ENCODE assay signal across 1 cellular context in genomic region chr3:155512175-155512866, GRCh38.
TF ChIP-seq lines count a peak whose summit lies in the region.

No MANE protein-coding gene starts in this region.

TF ChIP-seq in HepG2, 621 proteins besides CTCF, POLR2A, EP300 and RAD21 (continued from another document):
- TF ChIP-seq IKZF5 (CRISPR knock-in tag; IDR thresholded peaks at IDR 0.05) (no peak), MTF1 (CRISPR knock-in tag; IDR thresholded peaks at IDR 0.05) (no peak), ZNF766 (CRISPR knock-in tag; IDR thresholded peaks at IDR 0.05; ENCODE audit: borderline replicate concordance) (no peak), FOXM1 (CRISPR knock-in tag; IDR thresholded peaks at IDR 0.05) (no peak), RFXAP (CRISPR knock-in tag; IDR thresholded peaks at IDR 0.05; ENCODE audit: borderline replicate concordance) (no peak), ZC3H13 (CRISPR knock-in tag; IDR thresholded peaks at IDR 0.05) (no peak), CAMTA2 (CRISPR knock-in tag; IDR thresholded peaks at IDR 0.05; ENCODE audit: borderline replicate concordance) (no peak), ZSCAN30 (CRISPR knock-in tag; IDR thresholded peaks at IDR 0.05) (no peak), ZNF660 (CRISPR knock-in tag; IDR thresholded peaks at IDR 0.05; ENCODE audit: borderline replicate concordance, low read depth) (no peak), ZNF773 (CRISPR knock-in tag; IDR thresholded peaks at IDR 0.05; ENCODE audit: borderline replicate concordance) (no peak)
- TF ChIP-seq, protein P1, sequence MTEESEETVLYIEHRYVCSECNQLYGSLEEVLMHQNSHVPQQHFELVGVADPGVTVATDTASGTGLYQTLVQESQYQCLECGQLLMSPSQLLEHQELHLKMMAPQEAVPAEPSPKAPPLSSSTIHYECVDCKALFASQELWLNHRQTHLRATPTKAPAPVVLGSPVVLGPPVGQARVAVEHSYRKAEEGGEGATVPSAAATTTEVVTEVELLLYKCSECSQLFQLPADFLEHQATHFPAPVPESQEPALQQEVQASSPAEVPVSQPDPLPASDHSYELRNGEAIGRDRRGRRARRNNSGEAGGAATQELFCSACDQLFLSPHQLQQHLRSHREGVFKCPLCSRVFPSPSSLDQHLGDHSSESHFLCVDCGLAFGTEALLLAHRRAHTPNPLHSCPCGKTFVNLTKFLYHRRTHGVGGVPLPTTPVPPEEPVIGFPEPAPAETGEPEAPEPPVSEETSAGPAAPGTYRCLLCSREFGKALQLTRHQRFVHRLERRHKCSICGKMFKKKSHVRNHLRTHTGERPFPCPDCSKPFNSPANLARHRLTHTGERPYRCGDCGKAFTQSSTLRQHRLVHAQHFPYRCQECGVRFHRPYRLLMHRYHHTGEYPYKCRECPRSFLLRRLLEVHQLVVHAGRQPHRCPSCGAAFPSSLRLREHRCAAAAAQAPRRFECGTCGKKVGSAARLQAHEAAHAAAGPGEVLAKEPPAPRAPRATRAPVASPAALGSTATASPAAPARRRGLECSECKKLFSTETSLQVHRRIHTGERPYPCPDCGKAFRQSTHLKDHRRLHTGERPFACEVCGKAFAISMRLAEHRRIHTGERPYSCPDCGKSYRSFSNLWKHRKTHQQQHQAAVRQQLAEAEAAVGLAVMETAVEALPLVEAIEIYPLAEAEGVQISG (CRISPR knock-in tag; IDR thresholded peaks at IDR 0.05), result no peak
- TF ChIP-seq, protein P2, sequence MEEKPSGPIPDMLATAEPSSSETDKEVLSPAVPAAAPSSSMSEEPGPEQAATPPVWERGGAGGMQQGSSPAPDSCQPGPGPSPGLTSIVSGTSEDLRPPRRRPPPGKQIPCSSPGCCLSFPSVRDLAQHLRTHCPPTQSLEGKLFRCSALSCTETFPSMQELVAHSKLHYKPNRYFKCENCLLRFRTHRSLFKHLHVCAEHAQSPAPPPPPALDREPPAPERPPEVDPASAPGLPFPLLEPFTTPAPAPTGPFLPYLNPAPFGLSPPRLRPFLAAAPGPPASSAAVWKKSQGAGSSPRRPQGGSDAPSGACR (CRISPR knock-in tag; IDR thresholded peaks at IDR 0.05), result no peak
TF ChIP-seq in HepG2: peak in this region for 0.
